In the genomic region with DNA sequence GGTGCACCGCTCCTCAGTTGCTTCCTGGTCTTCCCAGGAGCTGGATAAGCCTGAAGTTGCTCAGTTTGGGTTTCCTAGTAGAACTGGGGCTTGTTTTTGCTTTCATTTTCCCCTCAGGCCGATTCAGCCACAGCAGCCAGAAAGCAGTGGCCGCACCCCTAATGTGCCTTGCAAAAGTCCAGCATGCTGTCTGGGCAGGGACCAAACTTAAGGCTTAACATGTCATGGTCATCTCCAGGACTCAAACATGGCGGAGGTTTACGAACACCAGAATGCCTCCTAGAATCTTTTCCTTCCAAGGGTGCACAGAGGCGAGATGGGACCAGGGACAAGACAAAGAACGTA, we compare ENCODE assay signal across 8 cellular contexts. TPM values are rescaled to one million over a fixed set of nuclear protein-coding genes. Genes with fewer than 3 reads are reported as not detected.
DNase-seq lines count a peak whose midpoint lies in the region; ATAC-seq, FAIRE-seq and TF ChIP-seq lines count a peak whose summit lies in the region.

No MANE protein-coding gene starts in this region.

- H4K20me1 ChIP-seq in K562 (replicated peaks; ENCODE audit: control insufficient read depth, insufficient read depth, low read length) = peaks cover 7% of the 10 kb centered on the region

- H3K36me3 ChIP-seq in K562 (ENCODE audit: control insufficient read depth, insufficient read depth, low read length) (peaks cover 80% of the 10 kb centered on the region), urinary bladder (ENCODE audit: insufficient read depth) (no peaks in the 10 kb centered on the region)

- no peak overlapping the region for H2AFZ ChIP-seq in K562 (ENCODE audit: low read depth, low read length)

- POLR2A ChIA-PET in K562 (lab: Yijun Ruan, JAX) = interaction anchor here (0.6 to 1.4 kb wide), 4 partner anchors 13 to 135 kb away, joined by 3 to 4 read pairs (median 3); a partner anchor contains a TSS

- peak overlapping the region; percentile 57; the same call in 1 of the 2 replicates for H3K4me3 ChIP-seq in GM08714 (ENCODE audit: low read length)
- no peak overlapping the region for H3K4me3 ChIP-seq in K562
- H3K4me3 ChIP-seq in urinary bladder (ENCODE audit: low read depth, low read length) = peak overlapping the region; percentile 34

- 96% methylated on average over 6 of the region's 7 CpGs for WGBS in K562 (ENCODE audit: insufficient coverage, low coverage, missing lambda C conversion rate)
- 41% methylated on average over 7 of the region's 7 CpGs for WGBS in urinary bladder

- TF ChIP-seq EP300 in K562 (IDR thresholded peaks at IDR 0.05; ENCODE audit: low read length) = no peak

- TF ChIP-seq POLR2A in K562 (conservative IDR thresholded peaks at IDR 0.05) = no peak

- no peak for TF ChIP-seq CTCF in K562 (IDR thresholded peaks at IDR 0.05 in 2 of 3, conservative IDR thresholded peaks at IDR 0.05 in 1 of 3; ENCODE audit: insufficient read depth in 2 of 3, low read depth in 1 of 3, low read length in 3 of 3)

- in situ Hi-C loops in K562 (cut with MboI) = no loop called here

- H3K4me1 ChIP-seq in K562 (replicated peaks in 1 of 2; ENCODE audit: control insufficient read depth in 2 of 2, insufficient read depth in 2 of 2, low read length in 2 of 2) = peaks cover 38 to 46% of the 10 kb centered on the region in 2 experiments
- no peaks in the 10 kb centered on the region for H3K4me1 ChIP-seq in urinary bladder (ENCODE audit: insufficient read depth)

- H3K27me3 ChIP-seq in K562 (ENCODE audit: control insufficient read depth in 2 of 2, insufficient read depth in 2 of 2, low read length in 2 of 2) = no peaks in the 10 kb centered on the region

- H3K79me2 ChIP-seq in K562 (ENCODE audit: control insufficient read depth, insufficient read depth, low read length) = peaks cover 24% of the 10 kb centered on the region

- DNase-seq in NAMALWA (ENCODE audit: low spot score) (peak; percentile 56), K562 (ENCODE audit: extremely low read depth in 1 of 4, low spot score in 3 of 4) (no peak), lung microvascular endothelial cell (ENCODE audit: low read depth in 2 of 2) (peak; percentile 51 to 61), NCI-H748 treated with DMSO at 0.1 percent for 48 hours (lab: John Stamatoyannopoulos, UW) (no peak)
- DNase-seq in activated CD4-positive, CD25-positive, alpha-beta regulatory T cell (lab: John Stamatoyannopoulos, UW) = no peak

- ATAC-seq in K562 = no peak
- no peak for ATAC-seq in GM18517 (IDR thresholded peaks at IDR 0.05; ENCODE audit: unreplicated experiment)

- intact Hi-C loops in K562 (cut with micrococcal nuclease) = no loop called here

- H3K9me3 ChIP-seq in K562 (replicated peaks; ENCODE audit: control insufficient read depth, insufficient read depth, low read depth, low read length) = no peaks in the 10 kb centered on the region

- TF ChIP-seq RAD21 in K562 (CRISPR knock-in tag; conservative IDR thresholded peaks at IDR 0.05 in 1 of 2, IDR thresholded peaks at IDR 0.05 in 1 of 2) = no peak

- FAIRE-seq in K562 (lab: Jason Lieb, UNC) = no peak

- H3K9me1 ChIP-seq in K562 (ENCODE audit: control insufficient read depth, insufficient read depth, low read length) = peaks cover 2% of the 10 kb centered on the region

- H3K27ac ChIP-seq in K562 (ENCODE audit: extremely low read depth, low read depth, low read length) (peak overlapping the region; percentile 15; the same call in 1 of the 3 replicates), urinary bladder (ENCODE audit: low read depth) (peak overlapping the region; percentile 89)

- CTCF ChIA-PET in K562 (lab: Yijun Ruan, JAX; ENCODE audit: low intra/inter-chr PET ratio) = no interaction called here

- BruUV-seq in K562 (replicated peaks; lab: Mats Ljungman, UMichigan) = no TSS peak

- no peak overlapping the region for H3K9ac ChIP-seq in K562 (ENCODE audit: insufficient read depth in 1 of 2, low read depth in 2 of 2, low read length in 2 of 2)

- H3K4me2 ChIP-seq in K562 (ENCODE audit: insufficient read depth, low read length) = no peak overlapping the region

RNA-seq across cellular contexts. Expression of a gene that starts 2.5 kb away (rescaled TPM):
- total RNA-seq in K562 (2011; cell fraction: chromatin; rRNA removed; ENCODE audit: low replicate concordance) = not detected in 2 replicates
- total RNA-seq in K562 (2011; cell fraction: nucleolus; rRNA removed) = not detected in 2 replicates
- total RNA-seq in K562 (2011; cell fraction: nucleoplasm; rRNA removed) = 0.51 TPM in 1 of 2 replicates, not detected in the other
- total RNA-seq in K562 (2014; rRNA removed) (not detected in 2 replicates), K562 (2014; rRNA removed; fragmentation: Illumina TruSeq; extraction: Trizol) (not detected in 2 replicates), K562 (2015; rRNA removed; fragmentation: Illumina TruSeq; extraction: Trizol) (not detected in 2 replicates), K562 (2021) (not detected in 2 replicates), lung microvascular endothelial cell (not detected in 2 replicates), urinary bladder (0.37 TPM)
- polyA plus RNA-seq in K562 (2011; rRNA removed) (not detected in 2 replicates), K562 (2014; fragmentation: Illumina TruSeq; extraction: Trizol) (not detected in 2 replicates), K562 (2014; fragmentation: Nextera tagmentation; extraction: Ambion mirVana) (under 1 TPM in 1 of 2 experiments, not detected in 1; 0.07 TPM), K562 (2014; rRNA removed) (not detected in 2 replicates), urinary bladder (0.96 TPM)
- not detected in 2 replicates for polyA plus RNA-seq in K562 (2011; cell fraction: cytosol; rRNA removed)
- not detected in 2 replicates for polyA plus RNA-seq in K562 (2011; cell fraction: nucleus; rRNA removed)
- 0.31 and 0.47 TPM in 2 replicates for polyA plus RNA-seq in K562 (2012)
- not detected in 2 replicates for polyA minus RNA-seq in K562 (2011; rRNA and poly(A)+ RNA removed)
- polyA minus RNA-seq in K562 (2011; cell fraction: cytosol; rRNA and poly(A)+ RNA removed) = not detected in 2 replicates
- not detected in 2 replicates for polyA minus RNA-seq in K562 (2011; cell fraction: nucleus; rRNA and poly(A)+ RNA removed)

RNA-seq across cellular contexts. Expression of a gene that starts 2.7 kb away (rescaled TPM):
- 102 and 143 TPM in 2 replicates for total RNA-seq in K562 (2011; cell fraction: chromatin; rRNA removed; ENCODE audit: low replicate concordance)
- total RNA-seq in K562 (2011; cell fraction: nucleolus; rRNA removed) = 134 and 149 TPM in 2 replicates
- total RNA-seq in K562 (2011; cell fraction: nucleoplasm; rRNA removed) = 116 and 122 TPM in 2 replicates
- 35.6 and 43.5 TPM in 2 replicates for total RNA-seq in K562 (2014; rRNA removed)
- total RNA-seq in K562 (2014; rRNA removed; fragmentation: Illumina TruSeq; extraction: Trizol) = 19.8 and 25.8 TPM in 2 replicates
- 33.1 and 35.2 TPM in 2 replicates for total RNA-seq in K562 (2015; rRNA removed; fragmentation: Illumina TruSeq; extraction: Trizol)
- total RNA-seq in K562 (2021) = 37.0 and 44.5 TPM in 2 replicates
- 47.7 and 53.1 TPM in 2 replicates for polyA plus RNA-seq in K562 (2011; rRNA removed)
- polyA plus RNA-seq in K562 (2011; cell fraction: cytosol; rRNA removed) = 94.8 and 124 TPM in 2 replicates
- polyA plus RNA-seq in K562 (2011; cell fraction: nucleus; rRNA removed) = 124 and 160 TPM in 2 replicates
- polyA plus RNA-seq in K562 (2012) = 35.6 and 40.3 TPM in 2 replicates
- polyA plus RNA-seq in K562 (2014; fragmentation: Illumina TruSeq; extraction: Trizol) = 30.6 and 36.6 TPM in 2 replicates
- polyA plus RNA-seq in K562 (2014; fragmentation: Nextera tagmentation; extraction: Ambion mirVana) = 10 to 100 TPM; 18.9 to 30.1 TPM
- polyA plus RNA-seq in K562 (2014; rRNA removed) = 46.2 and 51.7 TPM in 2 replicates
- 38.4 and 44.7 TPM in 2 replicates for polyA minus RNA-seq in K562 (2011; rRNA and poly(A)+ RNA removed)
- 19.9 and 21.2 TPM in 2 replicates for polyA minus RNA-seq in K562 (2011; cell fraction: cytosol; rRNA and poly(A)+ RNA removed)
- polyA minus RNA-seq in K562 (2011; cell fraction: nucleus; rRNA and poly(A)+ RNA removed) = 38.1 and 40.0 TPM in 2 replicates
- 17.7 and 26.4 TPM in 2 replicates for total RNA-seq in lung microvascular endothelial cell
- 25.6 TPM for total RNA-seq in urinary bladder
- polyA plus RNA-seq in urinary bladder = 52.6 TPM

RNA-seq across cellular contexts. Expression of a gene that starts 17.3 kb away (rescaled TPM):
- total RNA-seq in K562 (2011; cell fraction: chromatin; rRNA removed; ENCODE audit: low replicate concordance) = 97.1 and 127 TPM in 2 replicates
- 33.5 and 44.5 TPM in 2 replicates for total RNA-seq in K562 (2011; cell fraction: nucleolus; rRNA removed)
- 63.0 and 70.1 TPM in 2 replicates for total RNA-seq in K562 (2011; cell fraction: nucleoplasm; rRNA removed)
- total RNA-seq in K562 (2014; rRNA removed) (7.8 and 9.0 TPM in 2 replicates), K562 (2014; rRNA removed; fragmentation: Illumina TruSeq; extraction: Trizol) (15.2 and 18.9 TPM in 2 replicates), K562 (2015; rRNA removed; fragmentation: Illumina TruSeq; extraction: Trizol) (17.5 and 18.2 TPM in 2 replicates), K562 (2021) (22.4 and 31.9 TPM in 2 replicates), lung microvascular endothelial cell (7.0 and 9.7 TPM in 2 replicates), urinary bladder (25.9 TPM)
- polyA plus RNA-seq in K562 (2011; rRNA removed) (14.4 and 15.4 TPM in 2 replicates), K562 (2014; fragmentation: Illumina TruSeq; extraction: Trizol) (44.3 and 45.4 TPM in 2 replicates), K562 (2014; fragmentation: Nextera tagmentation; extraction: Ambion mirVana) (1 to 10 TPM in 1 of 2 experiments, under 1 TPM in 1; 0.89 to 1.4 TPM), K562 (2014; rRNA removed) (23.8 and 32.3 TPM in 2 replicates), urinary bladder (50.4 TPM)
- polyA plus RNA-seq in K562 (2011; cell fraction: cytosol; rRNA removed) = 6.7 and 10.7 TPM in 2 replicates
- polyA plus RNA-seq in K562 (2011; cell fraction: nucleus; rRNA removed) = 15.1 and 19.5 TPM in 2 replicates
- 32.2 and 50.2 TPM in 2 replicates for polyA plus RNA-seq in K562 (2012)
- polyA minus RNA-seq in K562 (2011; rRNA and poly(A)+ RNA removed) = 17.4 and 25.6 TPM in 2 replicates
- polyA minus RNA-seq in K562 (2011; cell fraction: cytosol; rRNA and poly(A)+ RNA removed) = 10.1 and 10.6 TPM in 2 replicates
- polyA minus RNA-seq in K562 (2011; cell fraction: nucleus; rRNA and poly(A)+ RNA removed) = 11.8 and 22.9 TPM in 2 replicates

RNA-seq across cellular contexts. Expression of a gene that starts 18.3 kb away (rescaled TPM):
- total RNA-seq in K562 (2011; cell fraction: chromatin; rRNA removed; ENCODE audit: low replicate concordance) = 26.7 and 28.7 TPM in 2 replicates
- total RNA-seq in K562 (2011; cell fraction: nucleolus; rRNA removed) = 19.0 and 21.8 TPM in 2 replicates
- 33.8 and 55.3 TPM in 2 replicates for total RNA-seq in K562 (2011; cell fraction: nucleoplasm; rRNA removed)
- 33.7 and 39.6 TPM in 2 replicates for total RNA-seq in K562 (2014; rRNA removed)
- 27.7 and 36.3 TPM in 2 replicates for total RNA-seq in K562 (2014; rRNA removed; fragmentation: Illumina TruSeq; extraction: Trizol)
- total RNA-seq in K562 (2015; rRNA removed; fragmentation: Illumina TruSeq; extraction: Trizol) = 38.3 TPM in 2 replicates
- total RNA-seq in K562 (2021) = 34.0 and 35.1 TPM in 2 replicates
- polyA plus RNA-seq in K562 (2011; rRNA removed) = 37.1 and 42.8 TPM in 2 replicates
- polyA plus RNA-seq in K562 (2011; cell fraction: cytosol; rRNA removed) = 23.7 and 39.7 TPM in 2 replicates
- 30.6 and 32.5 TPM in 2 replicates for polyA plus RNA-seq in K562 (2011; cell fraction: nucleus; rRNA removed)
- 38.9 and 42.1 TPM in 2 replicates for polyA plus RNA-seq in K562 (2012)
- polyA plus RNA-seq in K562 (2014; fragmentation: Illumina TruSeq; extraction: Trizol) = 48.8 and 51.2 TPM in 2 replicates
- 10 to 100 TPM; 56.5 to 59.0 TPM for polyA plus RNA-seq in K562 (2014; fragmentation: Nextera tagmentation; extraction: Ambion mirVana)
- polyA plus RNA-seq in K562 (2014; rRNA removed) = 32.8 and 44.6 TPM in 2 replicates
- 18.1 and 21.0 TPM in 2 replicates for polyA minus RNA-seq in K562 (2011; rRNA and poly(A)+ RNA removed)
- 14.7 and 15.4 TPM in 2 replicates for polyA minus RNA-seq in K562 (2011; cell fraction: cytosol; rRNA and poly(A)+ RNA removed)
- 7.7 and 10.4 TPM in 2 replicates for polyA minus RNA-seq in K562 (2011; cell fraction: nucleus; rRNA and poly(A)+ RNA removed)
- total RNA-seq in lung microvascular endothelial cell = 23.4 and 24.6 TPM in 2 replicates
- total RNA-seq in urinary bladder = 35.6 TPM
- 27.3 TPM for polyA plus RNA-seq in urinary bladder

RNA-seq across cellular contexts. Expression of a gene that starts 20.6 kb away (rescaled TPM):
- 0.60 and 2.0 TPM in 2 replicates for total RNA-seq in K562 (2011; cell fraction: chromatin; rRNA removed; ENCODE audit: low replicate concordance)
- 1.3 and 1.4 TPM in 2 replicates for total RNA-seq in K562 (2011; cell fraction: nucleolus; rRNA removed)
- total RNA-seq in K562 (2011; cell fraction: nucleoplasm; rRNA removed) = 1.4 and 1.5 TPM in 2 replicates
- total RNA-seq in K562 (2014; rRNA removed) (0.05 and 0.12 TPM in 2 replicates), K562 (2014; rRNA removed; fragmentation: Illumina TruSeq; extraction: Trizol) (0.04 TPM in 1 of 2 replicates, not detected in the other), K562 (2015; rRNA removed; fragmentation: Illumina TruSeq; extraction: Trizol) (0.11 TPM in 2 replicates), K562 (2021) (0.07 and 0.22 TPM in 2 replicates), lung microvascular endothelial cell (0.22 and 0.60 TPM in 2 replicates), urinary bladder (10.9 TPM)
- polyA plus RNA-seq in K562 (2011; rRNA removed) (0.08 TPM in 1 of 2 replicates, not detected in the other), K562 (2014; fragmentation: Illumina TruSeq; extraction: Trizol) (0.06 TPM in 1 of 2 replicates, not detected in the other), K562 (2014; fragmentation: Nextera tagmentation; extraction: Ambion mirVana) (not detected), K562 (2014; rRNA removed) (0.03 and 0.13 TPM in 2 replicates), urinary bladder (16.7 TPM)
- polyA plus RNA-seq in K562 (2011; cell fraction: cytosol; rRNA removed) = 0.03 TPM in 1 of 2 replicates, not detected in the other
- polyA plus RNA-seq in K562 (2011; cell fraction: nucleus; rRNA removed) = 0.34 and 0.55 TPM in 2 replicates
- 0.09 and 0.15 TPM in 2 replicates for polyA plus RNA-seq in K562 (2012)
- 0.18 and 0.27 TPM in 2 replicates for polyA minus RNA-seq in K562 (2011; rRNA and poly(A)+ RNA removed)
- not detected in 2 replicates for polyA minus RNA-seq in K562 (2011; cell fraction: cytosol; rRNA and poly(A)+ RNA removed)
- 0.56 and 1.1 TPM in 2 replicates for polyA minus RNA-seq in K562 (2011; cell fraction: nucleus; rRNA and poly(A)+ RNA removed)

Comparison
In these comparisons a context has a peak if more than half of its experiments do, and no peak if none do; other contexts are left out.
1. DNase-seq: peak in NAMALWA (single experiment) and lung microvascular endothelial cell (2 of 2); none in K562 (0 of 4), NCI-H748 treated with DMSO at 0.1 percent for 48 hours (single experiment) and activated CD4-positive, CD25-positive, alpha-beta regulatory T cell (0 of 4).